28 cellular contexts compared by ENCODE assay signal in the genomic region with DNA sequence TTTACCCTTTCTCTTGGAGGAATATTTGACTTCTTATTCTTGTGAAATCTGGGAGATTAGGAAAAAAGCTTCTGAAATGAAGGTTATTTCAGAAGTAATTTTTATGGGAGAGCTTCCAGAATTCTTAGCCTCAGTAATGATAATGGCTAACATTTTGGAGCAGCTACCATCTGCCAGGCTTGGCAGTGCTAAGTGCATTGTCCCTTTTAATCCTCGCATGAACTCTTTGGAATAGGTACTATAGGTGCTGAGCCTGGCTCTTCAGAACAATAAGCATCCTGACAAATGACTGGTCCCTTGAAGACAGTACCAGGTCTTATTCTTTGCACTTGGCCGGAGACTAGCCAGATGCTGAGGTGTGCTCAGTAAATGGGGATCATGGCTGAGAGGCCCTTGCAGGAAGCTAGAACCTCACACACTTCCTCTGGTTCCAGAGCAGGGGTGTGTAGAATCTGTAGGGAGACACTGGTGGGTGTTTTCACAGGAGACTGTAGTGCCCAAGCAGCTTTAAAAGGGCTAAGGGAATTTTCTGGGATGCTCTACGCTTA.
"Had no signal": no experiment of that assay in that cellular context is flagged by ENCODE, and none has a peak within 500 bp of the region (broad histone marks: within the 10 kb centered on the region; RNA-seq: fewer than 3 reads in every experiment).

No MANE protein-coding gene starts in this region.

- H3K27me3 ChIP-seq: adrenal gland, body of pancreas, dorsolateral prefrontal cortex, foreskin keratinocyte, gastrocnemius medialis, heart left ventricle had no signal

- H3K36me3 ChIP-seq: adrenal gland, WERI-Rb-1 had no signal

- H3K4me1 ChIP-seq: adrenal gland, foreskin keratinocyte had no signal

- H3K9me3 ChIP-seq: adrenal gland, body of pancreas, gastrocnemius medialis, heart left ventricle had no signal

- H3K27ac ChIP-seq: adrenal gland, body of pancreas, coronary artery, foreskin keratinocyte, gastrocnemius medialis, heart left ventricle, WERI-Rb-1 had no signal

- DNase-seq: activated B cell treated with CpG ODN at 0.5 μM for 24 hours; activated CD4-positive, alpha-beta memory T cell treated with anti-CD3 and anti-CD28 coated beads for 36 hours; activated CD4-positive, alpha-beta T cell treated with anti-CD3 and anti-CD28 coated beads for 36 hours; activated CD4-positive, alpha-beta T cell treated with anti-CD3 and anti-CD28 coated beads, Interleukin-2, amount 10 ng/mL, durations not matched to agents 24 days and 14 days; activated CD8-positive, alpha-beta memory T cell treated with anti-CD3 and anti-CD28 coated beads, Interleukin-2, amount 10 ng/mL, durations not matched to agents 7 days and 5 days; activated CD8-positive, alpha-beta memory T cell treated with anti-CD3 and anti-CD28 coated beads, Interleukin-2, amount 50 U/mL, for 4 hours; activated CD8-positive, alpha-beta T cell treated with anti-CD3 and anti-CD28 coated beads, Interleukin-2, amount 10 ng/mL, durations not matched to agents 7 days and 5 days; activated effector memory CD4-positive, alpha-beta T cell treated with anti-CD3 and anti-CD28 coated beads, Interleukin-2, amount 50 U/mL, for 16 hours; activated naive CD4-positive, alpha-beta T cell treated with anti-CD3 and anti-CD28 coated beads for 36 hours; activated naive CD8-positive, alpha-beta T cell treated with anti-CD3 and anti-CD28 coated beads for 36 hours; activated naive CD8-positive, alpha-beta T cell treated with anti-CD3 and anti-CD28 coated beads, Interleukin-2, amount 50 U/mL, for 24 hours; activated T-cell treated with anti-CD3 and anti-CD28 coated beads, Interleukin-2, amount 50 U/mL, for 1 hour; activated T-cell treated with anti-CD3 and anti-CD28 coated beads, Interleukin-2, amount 50 U/mL, for 48 hours; adrenal gland; amygdala; aorta; body of pancreas; effector memory CD4-positive, alpha-beta T cell; endodermal cell; foreskin keratinocyte; gastrocnemius medialis; glutamatergic neuron; heart left ventricle; T-helper 17 cell; T1000; WERI-Rb-1 had no signal

- H3K4me3 ChIP-seq: adrenal gland, body of pancreas, coronary artery, dorsolateral prefrontal cortex, gastrocnemius medialis, heart left ventricle had no signal
